In genomic region chr1:116945996-116946395, GRCh38 we compare ENCODE assay signal across 33 cellular contexts. TPM values are rescaled to one million over a fixed set of nuclear protein-coding genes. Genes with fewer than 3 reads are reported as not detected.
"Had no signal": no experiment of that assay in that cellular context is flagged by ENCODE, and none has a peak within 500 bp of the region (broad histone marks: within the 10 kb centered on the region; RNA-seq: fewer than 3 reads in every experiment).

No MANE protein-coding gene starts in this region.

- H3K27me3 Mint-ChIP-seq: activated B cell treated with CpG ODN at 0.5 μM for 24 hours; activated CD8-positive, alpha-beta T cell treated with anti-CD3 and anti-CD28 coated beads for 36 hours; activated naive CD4-positive, alpha-beta T cell treated with anti-CD3 and anti-CD28 coated beads, Interleukin-2, amount 50 U/mL, for 24 hours; activated naive CD8-positive, alpha-beta T cell treated with anti-CD3 and anti-CD28 coated beads, Interleukin-2, amount 10 ng/mL, durations not matched to agents 7 days and 5 days; activated T-helper 17 cell treated with anti-CD3 and anti-CD28 coated beads, Interleukin-2, amount 50 U/mL, for 72 hours; T-cell had no signal

- ATAC-seq: activated CD8-positive, alpha-beta T cell treated with anti-CD3 and anti-CD28 coated beads for 36 hours; activated T-cell treated with anti-CD3 and anti-CD28 coated beads, Interleukin-2, amount 50 U/mL, for 72 hours; activated T-helper 17 cell treated with anti-CD3 and anti-CD28 coated beads, Interleukin-2, amount 50 U/mL, for 72 hours; body of pancreas; PC-3; T-cell had no signal

- H3K4me1 Mint-ChIP-seq: activated B cell treated with CpG ODN at 0.5 μM for 24 hours had no signal

- H3K36me3 Mint-ChIP-seq: activated naive CD8-positive, alpha-beta T cell treated with anti-CD3 and anti-CD28 coated beads, Interleukin-2, amount 10 ng/mL, durations not matched to agents 7 days and 5 days; T-cell had no signal

- H3K4me3 Mint-ChIP-seq: activated B cell treated with CpG ODN at 0.5 μM for 24 hours; activated CD8-positive, alpha-beta T cell treated with anti-CD3 and anti-CD28 coated beads for 36 hours; activated naive CD4-positive, alpha-beta T cell treated with anti-CD3 and anti-CD28 coated beads, Interleukin-2, amount 50 U/mL, for 24 hours; activated naive CD8-positive, alpha-beta T cell treated with anti-CD3 and anti-CD28 coated beads, Interleukin-2, amount 10 ng/mL, durations not matched to agents 7 days and 5 days; activated T-cell treated with anti-CD3 and anti-CD28 coated beads, Interleukin-2, amount 50 U/mL, for 72 hours; activated T-helper 17 cell treated with anti-CD3 and anti-CD28 coated beads, Interleukin-2, amount 50 U/mL, for 72 hours; T-cell had no signal

- H3K27ac Mint-ChIP-seq: activated B cell treated with CpG ODN at 0.5 μM for 24 hours; activated CD8-positive, alpha-beta T cell treated with anti-CD3 and anti-CD28 coated beads for 36 hours; activated naive CD8-positive, alpha-beta T cell treated with anti-CD3 and anti-CD28 coated beads, Interleukin-2, amount 10 ng/mL, durations not matched to agents 7 days and 5 days; activated T-cell treated with anti-CD3 and anti-CD28 coated beads, Interleukin-2, amount 50 U/mL, for 72 hours; activated T-helper 17 cell treated with anti-CD3 and anti-CD28 coated beads, Interleukin-2, amount 50 U/mL, for 72 hours; T-cell had no signal

- DNase-seq: activated B cell treated with CpG ODN at 0.5 μM for 24 hours; activated CD4-positive, alpha-beta T cell treated with anti-CD3 and anti-CD28 coated beads for 4 hours; activated CD4-positive, CD25-positive, alpha-beta regulatory T cell treated with anti-CD3 and anti-CD28 coated beads, Interleukin-2, amount 50 U/mL, for 72 hours; activated CD8-positive, alpha-beta T cell treated with anti-CD3 and anti-CD28 coated beads for 36 hours; activated gamma-delta T cell; activated naive CD4-positive, alpha-beta T cell treated with Interleukin-2 at 50 U/mL for 16 hours; activated naive CD8-positive, alpha-beta T cell treated with anti-CD3 and anti-CD28 coated beads, Interleukin-2, amount 10 ng/mL, durations not matched to agents 7 days and 5 days; activated T-cell treated with anti-CD3 and anti-CD28 coated beads, Interleukin-2, amount 50 U/mL, for 1 hour; activated T-cell treated with anti-CD3 and anti-CD28 coated beads, Interleukin-2, amount 50 U/mL, for 72 hours; body of pancreas; MM.1S; MV-4-11; NCI-H1092; NCI-H1417; NCI-H146; NCI-H187; NCI-H2029 treated with DMSO at 0.1 percent for 48 hours; NCI-H2107; NCI-H2171; NCI-H510A; NCI-H526; NCI-H748 treated with DMSO at 0.1 percent for 48 hours; NK-92 treated with Interleukin-12 subunit alpha and Interleukin-12 subunit beta, amount 100 ng/mL, for 24 hours; PC-3; Peyer's patch; RPMI8226; SHP77 treated with DMSO at 0.1 percent for 48 hours; SK-N-SH; T-cell; T-helper 2 cell; T-helper 9 cell had no signal

- H3K9me3 Mint-ChIP-seq: activated B cell treated with CpG ODN at 0.5 μM for 24 hours; activated CD8-positive, alpha-beta T cell treated with anti-CD3 and anti-CD28 coated beads for 36 hours; activated naive CD4-positive, alpha-beta T cell treated with anti-CD3 and anti-CD28 coated beads, Interleukin-2, amount 50 U/mL, for 24 hours; activated naive CD8-positive, alpha-beta T cell treated with anti-CD3 and anti-CD28 coated beads, Interleukin-2, amount 10 ng/mL, durations not matched to agents 7 days and 5 days; activated T-cell treated with anti-CD3 and anti-CD28 coated beads, Interleukin-2, amount 50 U/mL, for 72 hours; activated T-helper 17 cell treated with anti-CD3 and anti-CD28 coated beads, Interleukin-2, amount 50 U/mL, for 72 hours; T-cell had no signal

RNA-seq across cellular contexts. Expression of gene PTGFRN, which starts 36.3 kb away (rescaled TPM):
- total RNA-seq: activated B cell treated with CpG ODN at 0.5 μM for 24 hours had no signal
